Comparison of ENCODE assay signal across 9 cellular contexts in the genomic region with DNA sequence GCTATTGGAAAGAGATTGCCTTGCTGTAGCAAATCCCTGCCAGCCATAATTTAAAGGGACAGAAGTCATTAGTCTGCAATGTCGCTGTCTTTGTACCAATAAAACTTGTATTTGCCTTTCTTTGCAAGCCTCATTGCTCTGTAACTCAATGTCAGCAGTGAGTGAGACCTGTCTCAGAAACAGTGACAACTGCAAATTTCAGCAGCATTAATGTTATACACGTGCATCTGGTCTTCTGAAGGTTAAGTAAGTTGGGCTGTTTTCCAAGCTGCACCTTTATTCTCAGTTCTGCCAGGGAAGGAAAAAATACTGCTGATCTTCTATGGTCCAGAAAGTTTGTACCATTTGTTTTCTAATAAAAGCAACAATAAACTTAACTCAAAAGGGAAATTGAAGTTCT.
"Had no signal": no experiment of that assay in that cellular context is flagged by ENCODE, and none has a peak within 500 bp of the region (broad histone marks: within the 10 kb centered on the region; RNA-seq: fewer than 3 reads in every experiment).

No MANE protein-coding gene starts in this region.

- H3K27ac ChIP-seq: GM23248 had no signal

- H2AFZ ChIP-seq: GM23248, GM23338 had no signal

- H3K4me2 ChIP-seq: GM23338 had no signal

- H3K4me3 ChIP-seq: GM23248, GM23338, HAP-1 had no signal

- H3K36me3 ChIP-seq: HAP-1 had no signal

- H3K9me3 ChIP-seq: HAP-1 had no signal

- H3K27ac Mint-ChIP-seq: GM23338, H9, HFFc6 had no signal

- H3K9ac ChIP-seq: GM23248 had no signal

- ATAC-seq: GM23338, HCT116 had no signal

- H3K4me3 Mint-ChIP-seq: GM23338, H9, HFFc6 had no signal

- DNase-seq: GM23248, GOT3, H7, H9, HCEC 1CT, HFFc6 had no signal
